Comparison of ENCODE assay signal across 17 cellular contexts in genomic region chr16:63530208-63530607, GRCh38.
DNase-seq lines count a peak whose midpoint lies in the region; ATAC-seq and TF ChIP-seq lines count a peak whose summit lies in the region.
"Had no signal": no experiment of that assay in that cellular context is flagged by ENCODE, and none has a peak within 500 bp of the region (broad histone marks: within the 10 kb centered on the region; RNA-seq: fewer than 3 reads in every experiment).

No MANE protein-coding gene starts in this region.

- DNase-seq in NCI-H82 (lab: John Stamatoyannopoulos, UW): peak; percentile 0
- no peak for DNase-seq in NCI-H82 treated with DMSO at 0.1 percent for 48 hours (lab: John Stamatoyannopoulos, UW; ENCODE audit: unreplicated experiment)
- DNase-seq in RPMI8226: peak; percentile 3
- DNase-seq in fibroblast of pulmonary artery (ENCODE audit: low read depth): peak; percentile 27
- peak; percentile 2 for DNase-seq in stromal cell of bone marrow (ENCODE audit: low read depth)
- no peak for DNase-seq in stimulated activated CD4-positive, alpha-beta T cell treated with anti-CD3 and anti-CD28 coated beads, Interleukin-15, amount 100 ng/mL, for 24 hours
- no peak for DNase-seq in OCI-M2 (lab: John Stamatoyannopoulos, UW; ENCODE audit: unreplicated experiment)
- DNase-seq: activated CD4-positive, alpha-beta memory T cell treated with anti-CD3 and anti-CD28 coated beads for 36 hours; activated T-cell treated with anti-CD3 and anti-CD28 coated beads, Interleukin-2, amount 50 U/mL, for 4 hours; brain microvascular endothelial cell; CD8-positive, alpha-beta memory T cell; effector CD8-positive, alpha-beta T cell; GM23248; NCI-H1092; pancreas had no signal

- no peak overlapping the region for H3K4me3 ChIP-seq in fibroblast of pulmonary artery (replicated peaks; ENCODE audit: low read depth, low read length)
- H3K4me3 ChIP-seq: GM23248, pancreas had no signal

- TF ChIP-seq CTCF in fibroblast of pulmonary artery (IDR thresholded peaks at IDR 0.05; ENCODE audit: low read length, missing control alignments): peak; percentile 36

- ATAC-seq in GM19455 (IDR thresholded peaks at IDR 0.05; ENCODE audit: unreplicated experiment): no peak
- ATAC-seq: activated T-cell treated with anti-CD3 and anti-CD28 coated beads, Interleukin-2, amount 50 U/mL, for 4 hours; pancreas; stimulated activated memory B cell treated with anti-CD40 and anti-IgM and Interleukin-4, amounts not matched to agents 10 μg/mL and 1 μg/mL and 100 μg/mL, for 72 hours had no signal

Comparison
In these comparisons a context has a peak if more than half of its experiments do, and no peak if none do; other contexts are left out.
1. DNase-seq: peak in NCI-H82 (single experiment), RPMI8226 (single experiment), fibroblast of pulmonary artery (single experiment) and stromal cell of bone marrow (single experiment); none in NCI-H82 treated with DMSO at 0.1 percent for 48 hours (single experiment), stimulated activated CD4-positive, alpha-beta T cell treated with anti-CD3 and anti-CD28 coated beads, Interleukin-15, amount 100 ng/mL, for 24 hours (single experiment) and OCI-M2 (single experiment).